2 cellular contexts compared by ENCODE assay signal in genomic region chr7:119842337-119842736, GRCh38.
TF ChIP-seq lines count a peak whose summit lies in the region.

No MANE protein-coding gene starts in this region.

TF ChIP-seq in GM23338, 12 proteins besides CTCF, POLR2A, EP300 and RAD21 (continued from another document):
- TF ChIP-seq REST (IDR thresholded peaks at IDR 0.05; ENCODE audit: unreplicated experiment) (no peak), ZNF114 (CRISPR knock-in tag; IDR thresholded peaks at IDR 0.05) (no peak), CREB1 (CRISPR knock-in tag; IDR thresholded peaks at IDR 0.05; ENCODE audit: low read depth) (no peak), ZNF331 (CRISPR knock-in tag; IDR thresholded peaks at IDR 0.05; ENCODE audit: low read depth) (no peak), EZH2phosphoT487 (IDR thresholded peaks at IDR 0.05; ENCODE audit: unreplicated experiment) (no peak), POLR2AphosphoS5 (IDR thresholded peaks at IDR 0.05; ENCODE audit: low read depth) (no peak), EZH2 (IDR thresholded peaks at IDR 0.05; ENCODE audit: low read depth, unreplicated experiment) (no peak), NANOG (IDR thresholded peaks at IDR 0.05; ENCODE audit: borderline replicate concordance) (no peak)
- TF ChIP-seq, protein P1, sequence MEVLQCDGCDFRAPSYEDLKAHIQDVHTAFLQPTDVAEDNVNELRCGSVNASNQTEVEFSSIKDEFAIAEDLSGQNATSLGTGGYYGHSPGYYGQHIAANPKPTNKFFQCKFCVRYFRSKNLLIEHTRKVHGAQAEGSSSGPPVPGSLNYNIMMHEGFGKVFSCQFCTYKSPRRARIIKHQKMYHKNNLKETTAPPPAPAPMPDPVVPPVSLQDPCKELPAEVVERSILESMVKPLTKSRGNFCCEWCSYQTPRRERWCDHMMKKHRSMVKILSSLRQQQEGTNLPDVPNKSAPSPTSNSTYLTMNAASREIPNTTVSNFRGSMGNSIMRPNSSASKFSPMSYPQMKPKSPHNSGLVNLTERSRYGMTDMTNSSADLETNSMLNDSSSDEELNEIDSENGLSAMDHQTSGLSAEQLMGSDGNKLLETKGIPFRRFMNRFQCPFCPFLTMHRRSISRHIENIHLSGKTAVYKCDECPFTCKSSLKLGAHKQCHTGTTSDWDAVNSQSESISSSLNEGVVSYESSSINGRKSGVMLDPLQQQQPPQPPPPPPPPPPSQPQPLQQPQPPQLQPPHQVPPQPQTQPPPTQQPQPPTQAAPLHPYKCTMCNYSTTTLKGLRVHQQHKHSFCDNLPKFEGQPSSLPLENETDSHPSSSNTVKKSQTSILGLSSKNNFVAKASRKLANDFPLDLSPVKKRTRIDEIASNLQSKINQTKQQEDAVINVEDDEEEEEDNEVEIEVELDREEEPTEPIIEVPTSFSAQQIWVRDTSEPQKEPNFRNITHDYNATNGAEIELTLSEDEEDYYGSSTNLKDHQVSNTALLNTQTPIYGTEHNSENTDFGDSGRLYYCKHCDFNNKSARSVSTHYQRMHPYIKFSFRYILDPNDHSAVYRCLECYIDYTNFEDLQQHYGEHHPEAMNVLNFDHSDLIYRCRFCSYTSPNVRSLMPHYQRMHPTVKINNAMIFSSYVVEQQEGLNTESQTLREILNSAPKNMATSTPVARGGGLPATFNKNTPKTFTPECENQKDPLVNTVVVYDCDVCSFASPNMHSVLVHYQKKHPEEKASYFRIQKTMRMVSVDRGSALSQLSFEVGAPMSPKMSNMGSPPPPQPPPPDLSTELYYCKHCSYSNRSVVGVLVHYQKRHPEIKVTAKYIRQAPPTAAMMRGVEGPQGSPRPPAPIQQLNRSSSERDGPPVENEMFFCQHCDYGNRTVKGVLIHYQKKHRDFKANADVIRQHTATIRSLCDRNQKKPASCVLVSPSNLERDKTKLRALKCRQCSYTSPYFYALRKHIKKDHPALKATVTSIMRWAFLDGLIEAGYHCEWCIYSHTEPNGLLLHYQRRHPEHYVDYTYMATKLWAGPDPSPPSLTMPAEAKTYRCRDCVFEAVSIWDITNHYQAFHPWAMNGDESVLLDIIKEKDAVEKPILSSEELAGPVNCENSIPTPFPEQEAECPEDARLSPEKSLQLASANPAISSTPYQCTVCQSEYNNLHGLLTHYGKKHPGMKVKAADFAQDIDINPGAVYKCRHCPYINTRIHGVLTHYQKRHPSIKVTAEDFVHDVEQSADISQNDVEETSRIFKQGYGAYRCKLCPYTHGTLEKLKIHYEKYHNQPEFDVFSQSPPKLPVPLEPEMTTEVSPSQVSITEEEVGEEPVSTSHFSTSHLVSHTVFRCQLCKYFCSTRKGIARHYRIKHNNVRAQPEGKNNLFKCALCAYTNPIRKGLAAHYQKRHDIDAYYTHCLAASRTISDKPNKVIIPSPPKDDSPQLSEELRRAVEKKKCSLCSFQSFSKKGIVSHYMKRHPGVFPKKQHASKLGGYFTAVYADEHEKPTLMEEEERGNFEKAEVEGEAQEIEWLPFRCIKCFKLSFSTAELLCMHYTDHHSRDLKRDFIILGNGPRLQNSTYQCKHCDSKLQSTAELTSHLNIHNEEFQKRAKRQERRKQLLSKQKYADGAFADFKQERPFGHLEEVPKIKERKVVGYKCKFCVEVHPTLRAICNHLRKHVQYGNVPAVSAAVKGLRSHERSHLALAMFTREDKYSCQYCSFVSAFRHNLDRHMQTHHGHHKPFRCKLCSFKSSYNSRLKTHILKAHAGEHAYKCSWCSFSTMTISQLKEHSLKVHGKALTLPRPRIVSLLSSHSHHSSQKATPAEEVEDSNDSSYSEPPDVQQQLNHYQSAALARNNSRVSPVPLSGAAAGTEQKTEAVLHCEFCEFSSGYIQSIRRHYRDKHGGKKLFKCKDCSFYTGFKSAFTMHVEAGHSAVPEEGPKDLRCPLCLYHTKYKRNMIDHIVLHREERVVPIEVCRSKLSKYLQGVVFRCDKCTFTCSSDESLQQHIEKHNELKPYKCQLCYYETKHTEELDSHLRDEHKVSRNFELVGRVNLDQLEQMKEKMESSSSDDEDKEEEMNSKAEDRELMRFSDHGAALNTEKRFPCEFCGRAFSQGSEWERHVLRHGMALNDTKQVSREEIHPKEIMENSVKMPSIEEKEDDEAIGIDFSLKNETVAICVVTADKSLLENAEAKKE (CRISPR knock-in tag; IDR thresholded peaks at IDR 0.05) = no peak
- TF ChIP-seq, protein P2, sequence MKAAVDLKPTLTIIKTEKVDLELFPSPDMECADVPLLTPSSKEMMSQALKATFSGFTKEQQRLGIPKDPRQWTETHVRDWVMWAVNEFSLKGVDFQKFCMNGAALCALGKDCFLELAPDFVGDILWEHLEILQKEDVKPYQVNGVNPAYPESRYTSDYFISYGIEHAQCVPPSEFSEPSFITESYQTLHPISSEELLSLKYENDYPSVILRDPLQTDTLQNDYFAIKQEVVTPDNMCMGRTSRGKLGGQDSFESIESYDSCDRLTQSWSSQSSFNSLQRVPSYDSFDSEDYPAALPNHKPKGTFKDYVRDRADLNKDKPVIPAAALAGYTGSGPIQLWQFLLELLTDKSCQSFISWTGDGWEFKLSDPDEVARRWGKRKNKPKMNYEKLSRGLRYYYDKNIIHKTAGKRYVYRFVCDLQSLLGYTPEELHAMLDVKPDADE (IDR thresholded peaks at IDR 0.05) = no peak

TF ChIP-seq in GM12878, 131 proteins besides CTCF, POLR2A, EP300 and RAD21 (continued from another document):
- TF ChIP-seq HCFC1 (IDR thresholded peaks at IDR 0.05; ENCODE audit: low read length) (no peak), ZNF274 (IDR thresholded peaks at IDR 0.05; ENCODE audit: insufficient read depth, insufficient read length) (no peak), SREBF2 (IDR thresholded peaks at IDR 0.05; ENCODE audit: low read length) (no peak), E2F8 (IDR thresholded peaks at IDR 0.05; ENCODE audit: low read depth, partially characterized antibody) (no peak), GATAD2B (conservative IDR thresholded peaks at IDR 0.05; ENCODE audit: low read depth) (no peak), E2F4 (IDR thresholded peaks at IDR 0.05; ENCODE audit: low read depth, low read length) (no peak), RCOR1 (conservative IDR thresholded peaks at IDR 0.05; ENCODE audit: low read depth, low read length) (no peak)
